ENCODE assay signal across 8 cellular contexts in genomic region chr2:179410552-179411356, GRCh38.
A peak's percentile ranks its signal among the peaks of the same experiment; 100 is the strongest.
DNase-seq lines count a peak whose midpoint lies in the region; ATAC-seq, FAIRE-seq and TF ChIP-seq lines count a peak whose summit lies in the region.

No MANE protein-coding gene starts in this region.

- H3K79me2 ChIP-seq in parathyroid adenoma: no peaks in the 10 kb centered on the region

- H3K27ac Mint-ChIP-seq in activated B cell treated with CpG ODN at 0.5 μM for 24 hours: no peak overlapping the region

- no peaks in the 10 kb centered on the region for H3K36me3 ChIP-seq in parathyroid adenoma (ENCODE audit: control insufficient read depth, insufficient read depth, low read length)

- DNase-seq in AG08395 (ENCODE audit: low spot score): peak; percentile 68
- peak; percentile 10 for DNase-seq in GM12892 (ENCODE audit: insufficient read length)
- DNase-seq in NCI-H2107 (lab: John Stamatoyannopoulos, UW): peak; percentile 28
- DNase-seq in activated B cell treated with CpG ODN at 0.5 μM for 24 hours: no peak
- DNase-seq in germinal center (ENCODE audit: low spot score): peak; percentile 44
- DNase-seq in NCI-H187 treated with DMSO at 0.1 percent for 48 hours (lab: John Stamatoyannopoulos, UW): no peak

- peak overlapping the region; percentile 38 for H3K4me3 Mint-ChIP-seq in activated B cell treated with CpG ODN at 0.5 μM for 24 hours

- no peaks in the 10 kb centered on the region for H3K9me3 ChIP-seq in parathyroid adenoma (ENCODE audit: control insufficient read depth, low read length)

- H3K4me3 ChIP-seq in parathyroid adenoma (ENCODE audit: low read depth, low read length): no peak overlapping the region

- CTCF ChIA-PET in activated B cell treated with CpG ODN at 0.5 μM for 24 hours (lab: Charles Lee): interaction anchor here (0.6 to 1.5 kb wide), 10 partner anchors 9 to 218 kb away, joined by 3 to 6 read pairs (median 4); no protein-coding TSS in a partner anchor

- H3K4me1 ChIP-seq in parathyroid adenoma: no peaks in the 10 kb centered on the region

- H3K27ac ChIP-seq in parathyroid adenoma: no peak overlapping the region

- intact Hi-C loops in activated B cell treated with CpG ODN at 0.5 μM for 24 hours (cut with micrococcal nuclease): loop anchor here (1.0 kb wide), 1 partner anchor 341 kb away; no protein-coding TSS in a partner anchor

- no peak overlapping the region for H3K4me2 ChIP-seq in parathyroid adenoma (ENCODE audit: low read length)

- peaks cover 10% of the 10 kb centered on the region for H3K4me1 Mint-ChIP-seq in activated B cell treated with CpG ODN at 0.5 μM for 24 hours

- peak; percentile 82 for FAIRE-seq in GM12892 (lab: Jason Lieb, UNC)

- peak; percentile 85 for ATAC-seq in HG02981 (IDR thresholded peaks at IDR 0.05; ENCODE audit: unreplicated experiment)
- ATAC-seq in activated B cell treated with CpG ODN at 0.5 μM for 24 hours (ENCODE audit: low read depth): peak; percentile 57

- no peak for TF ChIP-seq POLR2A in GM12892 (IDR thresholded peaks at IDR 0.05; ENCODE audit: low read depth, low read length)

- no peaks in the 10 kb centered on the region for H3K36me3 Mint-ChIP-seq in activated B cell treated with CpG ODN at 0.5 μM for 24 hours (ENCODE audit: low read depth)

- TF ChIP-seq CTCF in activated B cell treated with CpG ODN at 0.5 μM for 24 hours (IDR thresholded peaks at IDR 0.05) (peak; percentile 62), parathyroid adenoma (IDR thresholded peaks at IDR 0.05) (peak; percentile 76)

- no peak overlapping the region for H3K9ac ChIP-seq in parathyroid adenoma

- H3K9me3 Mint-ChIP-seq in activated B cell treated with CpG ODN at 0.5 μM for 24 hours: no peaks in the 10 kb centered on the region

- peaks cover 28% of the 10 kb centered on the region for H3K27me3 Mint-ChIP-seq in activated B cell treated with CpG ODN at 0.5 μM for 24 hours

- no peaks in the 10 kb centered on the region for H3K27me3 ChIP-seq in parathyroid adenoma (ENCODE audit: control insufficient read depth, insufficient read depth, low read length)

- H2AFZ ChIP-seq in parathyroid adenoma: peak overlapping the region; percentile 23

- POLR2A ChIA-PET in activated B cell treated with CpG ODN at 0.5 μM for 24 hours (lab: Charles Lee): no interaction called here

Comparison
In these comparisons a context has a peak if more than half of its experiments do, and no peak if none do; other contexts are left out.
1. DNase-seq: peak in AG08395 (single experiment), GM12892 (single experiment), NCI-H2107 (single experiment) and germinal center (single experiment); none in activated B cell treated with CpG ODN at 0.5 μM for 24 hours (single experiment) and NCI-H187 treated with DMSO at 0.1 percent for 48 hours (single experiment).